In genomic region chr5:180784497-180785097, GRCh38 we compare ENCODE assay signal across 8 cellular contexts. TPM values are rescaled to one million over a fixed set of nuclear protein-coding genes. Genes with fewer than 3 reads are reported as not detected.
A peak's percentile ranks its signal among the peaks of the same experiment; 100 is the strongest.
DNase-seq lines count a peak whose midpoint lies in the region; ATAC-seq and TF ChIP-seq lines count a peak whose summit lies in the region.

No MANE protein-coding gene starts in this region.

- no peaks in the 10 kb centered on the region for H3K27me3 ChIP-seq in liver (ENCODE audit: control insufficient read depth in 4 of 4, insufficient read depth in 4 of 4, low read length in 3 of 4)

- no peaks in the 10 kb centered on the region for H3K9me3 Mint-ChIP-seq in chondrocyte (ENCODE audit: low read depth)

- H3K9ac ChIP-seq in liver (ENCODE audit: low read depth in 1 of 2, low read length in 2 of 2), result no peak overlapping the region

- peak overlapping the region; percentile 61 for H3K4me3 Mint-ChIP-seq in chondrocyte (ENCODE audit: unreplicated experiment)

- H3K27me3 Mint-ChIP-seq in chondrocyte (ENCODE audit: low read depth), result no peaks in the 10 kb centered on the region

- H3K27ac ChIP-seq in liver (ENCODE audit: low read depth in 1 of 2, low read length in 2 of 2), result no peak overlapping the region

- ATAC-seq in GM21360 (IDR thresholded peaks at IDR 0.05; ENCODE audit: unreplicated experiment) (peak; percentile 66), GM21786 (IDR thresholded peaks at IDR 0.05; ENCODE audit: unreplicated experiment) (no peak)
- peak; percentile 72 to 82 for ATAC-seq in activated CD4-positive, CD25-positive, alpha-beta regulatory T cell treated with anti-CD3 and anti-CD28 coated beads, Interleukin-2, amount 50 U/mL, for 24 hours

- no peak overlapping the region for H3K4me3 ChIP-seq in liver (ENCODE audit: low read depth in 1 of 3, low read length in 3 of 3)

- peaks cover 48% of the 10 kb centered on the region for H3K4me1 Mint-ChIP-seq in chondrocyte (ENCODE audit: low read depth)

- H3K4me1 ChIP-seq in liver (ENCODE audit: control insufficient read depth in 4 of 4, insufficient read depth in 4 of 4, low read length in 3 of 4), result peaks cover 0 to 8% (median 2%) of the 10 kb centered on the region in 4 donors

- no peaks in the 10 kb centered on the region for H3K36me3 Mint-ChIP-seq in chondrocyte (ENCODE audit: low read depth)

- TF ChIP-seq RAD21 in liver (IDR thresholded peaks at IDR 0.05), result peak; percentile 88

- H3K36me3 ChIP-seq in liver (ENCODE audit: control insufficient read depth in 4 of 4, insufficient read depth in 3 of 4, low read depth in 1 of 4, low read length in 3 of 4), result peaks cover 0 to 7% (median 1%) of the 10 kb centered on the region in 4 donors

- in situ Hi-C loops in Caki2 (cut with HindIII; ENCODE audit: low pct_unique_long_range_greater_than_20kb, low sequenced_read_pairs), result no loop called here

- H3K9me3 ChIP-seq in liver (ENCODE audit: control insufficient read depth in 4 of 4, low read length in 3 of 4), result no peaks in the 10 kb centered on the region

- WGBS in liver, result 40% methylated on average over 13 of the region's 13 CpGs

- peak; percentile 88 for TF ChIP-seq CTCF in chondrocyte (IDR thresholded peaks at IDR 0.05)
- peak; percentile 60 for TF ChIP-seq CTCF in liver (IDR thresholded peaks at IDR 0.05; ENCODE audit: low read depth, low read length, missing input control)

- peak overlapping the region; percentile 98 for H3K27ac Mint-ChIP-seq in chondrocyte (ENCODE audit: unreplicated experiment)

- DNase-seq in Caki2 (ENCODE audit: low read depth) (peak; percentile 43), NCI-H128 (lab: John Stamatoyannopoulos, UW; ENCODE audit: unreplicated experiment) (peak; percentile 25), chondrocyte (ENCODE audit: low spot score) (peak; percentile 64)
- peak; percentile 49 to 53 (median 51) for DNase-seq in stimulated activated CD4-positive, alpha-beta T cell treated with anti-CD3 and anti-CD28 coated beads, TNF-alpha, amount 100 ng/mL, for 1 hour (ENCODE audit: low read depth in 3 of 3, low spot score in 1 of 3)

TF ChIP-seq in liver, 16 proteins besides CTCF, POLR2A, EP300 and RAD21:
- TF ChIP-seq HNF4G (IDR thresholded peaks at IDR 0.05) (no peak), NR2F2 (IDR thresholded peaks at IDR 0.05) (peak; percentile 15)

RNA-seq across cellular contexts. Expression of gene MGAT1, which starts 18.0 kb away (rescaled TPM):
- total RNA-seq in Caki2 (2014; rRNA removed; shearing (Covaris generic); ENCODE audit: low replicate concordance), result 155 and 157 TPM in 2 replicates
- total RNA-seq in chondrocyte (119 to 136 TPM (median 123 TPM) in 3 replicates), liver (100 to 1,000 TPM in 1 of 2 donors, 10 to 100 TPM in 1; 73.6 to 122 TPM)
- polyA plus RNA-seq in liver, result 100 to 1,000 TPM in 1 of 2 donors, 10 to 100 TPM in 1; 73.0 to 125 TPM

RNA-seq across cellular contexts. Expression of gene OR2Y1, which starts 44.7 kb away (rescaled TPM):
- total RNA-seq in Caki2 (2014; rRNA removed; shearing (Covaris generic); ENCODE audit: low replicate concordance), result not detected in 2 replicates
- total RNA-seq in chondrocyte, result not detected in 3 replicates
- not detected for total RNA-seq in liver
- polyA plus RNA-seq in liver, result not detected
